Comparison of ENCODE assay signal across 20 cellular contexts in the genomic region with DNA sequence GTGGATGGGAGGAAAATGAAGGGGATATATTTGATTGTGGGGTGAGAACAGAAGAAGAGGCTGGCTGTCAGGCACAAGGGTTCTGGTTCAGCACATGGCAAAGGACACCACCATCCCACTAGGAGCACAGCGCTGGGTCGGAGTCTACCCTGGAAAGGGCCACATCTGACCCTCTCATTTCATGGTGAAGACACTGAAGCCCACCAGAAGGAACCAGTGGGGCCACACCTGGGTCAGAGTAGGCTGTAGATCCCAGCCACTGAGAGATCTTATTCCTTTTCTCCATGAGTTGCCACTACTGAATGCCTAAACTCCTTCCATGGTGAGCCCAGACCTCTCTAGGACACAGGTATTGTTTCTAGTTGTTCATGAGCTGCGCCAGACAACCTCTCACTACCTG. TPM values are rescaled to one million over a fixed set of nuclear protein-coding genes. Genes with fewer than 3 reads are reported as not detected.
DNase-seq lines count a peak whose midpoint lies in the region; TF ChIP-seq lines count a peak whose summit lies in the region.
"Had no signal": no experiment of that assay in that cellular context is flagged by ENCODE, and none has a peak within 500 bp of the region (broad histone marks: within the 10 kb centered on the region; RNA-seq: fewer than 3 reads in every experiment).

No MANE protein-coding gene starts in this region.

- peaks cover 47% of the 10 kb centered on the region for H3K36me3 Mint-ChIP-seq in endothelial cell (ENCODE audit: low read depth, unreplicated experiment)
- H3K36me3 Mint-ChIP-seq in osteocyte (ENCODE audit: unreplicated experiment), result no peaks in the 10 kb centered on the region
- no peaks in the 10 kb centered on the region for H3K36me3 Mint-ChIP-seq in activated T-cell treated with anti-CD3 and anti-CD28 coated beads, Interleukin-2, amount 50 U/mL, for 24 hours (ENCODE audit: low read depth)
- H3K36me3 Mint-ChIP-seq: CD14-positive monocyte; CD8-positive, alpha-beta memory T cell had no signal

- TF ChIP-seq CTCF in GM10266 (IDR thresholded peaks at IDR 0.05; ENCODE audit: control insufficient read depth, insufficient read depth, low read depth, missing control alignments) (no peak), endothelial cell (IDR thresholded peaks at IDR 0.05; ENCODE audit: unreplicated experiment) (no peak), osteocyte (IDR thresholded peaks at IDR 0.05) (no peak)

- H3K9me3 Mint-ChIP-seq in endothelial cell (ENCODE audit: unreplicated experiment) (no peaks in the 10 kb centered on the region), osteocyte (ENCODE audit: unreplicated experiment) (no peaks in the 10 kb centered on the region)
- no peaks in the 10 kb centered on the region for H3K9me3 Mint-ChIP-seq in activated T-cell treated with anti-CD3 and anti-CD28 coated beads, Interleukin-2, amount 50 U/mL, for 24 hours
- H3K9me3 Mint-ChIP-seq: CD4-positive, alpha-beta T cell; CD8-positive, alpha-beta memory T cell had no signal

- H3K27ac Mint-ChIP-seq in endothelial cell (ENCODE audit: unreplicated experiment) (no peak overlapping the region), osteocyte (ENCODE audit: unreplicated experiment) (no peak overlapping the region)
- no peak overlapping the region for H3K27ac Mint-ChIP-seq in activated T-cell treated with anti-CD3 and anti-CD28 coated beads, Interleukin-2, amount 50 U/mL, for 24 hours
- H3K27ac Mint-ChIP-seq: CD14-positive monocyte; CD4-positive, alpha-beta T cell; CD8-positive, alpha-beta memory T cell; GM23338 had no signal

- H3K4me3 Mint-ChIP-seq in endothelial cell (ENCODE audit: unreplicated experiment) (peak overlapping the region; percentile 19), osteocyte (ENCODE audit: unreplicated experiment) (no peak overlapping the region)
- no peak overlapping the region for H3K4me3 Mint-ChIP-seq in activated T-cell treated with anti-CD3 and anti-CD28 coated beads, Interleukin-2, amount 50 U/mL, for 24 hours
- H3K4me3 Mint-ChIP-seq: CD14-positive monocyte; CD4-positive, alpha-beta T cell; CD8-positive, alpha-beta memory T cell; GM23338; H9 had no signal

- DNase-seq in AG08395 (ENCODE audit: low spot score) (peak; percentile 0), GM10266 (ENCODE audit: extremely low spot score) (peak; percentile 2), endothelial cell (ENCODE audit: low spot score) (no peak), osteocyte (ENCODE audit: extremely low spot score, unreplicated experiment) (peak; percentile 71), AG08396 (ENCODE audit: low spot score) (no peak)
- no peak for DNase-seq in activated T-cell treated with anti-CD3 and anti-CD28 coated beads, Interleukin-2, amount 50 U/mL, for 24 hours
- DNase-seq: AML-193; BE2C; CD4-positive, alpha-beta T cell; CD8-positive, alpha-beta memory T cell; DMS 273 treated with DMSO at 0.1 percent for 48 hours; DMS79; EL; GDM1; H9 had no signal

- H3K4me1 Mint-ChIP-seq in endothelial cell (ENCODE audit: unreplicated experiment) (no peaks in the 10 kb centered on the region), osteocyte (ENCODE audit: unreplicated experiment) (no peaks in the 10 kb centered on the region)
- peaks cover 22% of the 10 kb centered on the region for H3K4me1 Mint-ChIP-seq in activated T-cell treated with anti-CD3 and anti-CD28 coated beads, Interleukin-2, amount 50 U/mL, for 24 hours (ENCODE audit: low read depth)
- H3K4me1 Mint-ChIP-seq: CD14-positive monocyte, H9 had no signal

- H3K27me3 Mint-ChIP-seq in endothelial cell (ENCODE audit: unreplicated experiment), result peaks cover 1% of the 10 kb centered on the region
- peaks cover 4% of the 10 kb centered on the region for H3K27me3 Mint-ChIP-seq in osteocyte (ENCODE audit: unreplicated experiment)
- no peaks in the 10 kb centered on the region for H3K27me3 Mint-ChIP-seq in activated T-cell treated with anti-CD3 and anti-CD28 coated beads, Interleukin-2, amount 50 U/mL, for 24 hours
- H3K27me3 Mint-ChIP-seq: CD4-positive, alpha-beta T cell; CD8-positive, alpha-beta memory T cell had no signal

RNA-seq across cellular contexts. Expression of a gene that starts 25.8 kb away (rescaled TPM):
- total RNA-seq in endothelial cell (ENCODE audit: unreplicated experiment) (0.31 TPM), osteocyte (0.35 and 0.60 TPM in 2 replicates)
- total RNA-seq: A172; A673; CD4-positive, alpha-beta T cell; CD8-positive, alpha-beta memory T cell; GM23338; H4 had no signal

Comparison
In these comparisons a context has a peak if more than half of its experiments do, and no peak if none do; other contexts are left out.
1. DNase-seq: peak in AG08395 (single experiment), GM10266 (single experiment) and osteocyte (single experiment); none in endothelial cell (single experiment), activated T-cell treated with anti-CD3 and anti-CD28 coated beads, Interleukin-2, amount 50 U/mL, for 24 hours (single experiment) and AG08396 (single experiment).